Comparison of ENCODE assay signal across 18 cellular contexts in genomic region chr17:67517335-67517734, GRCh38.
DNase-seq lines count a peak whose midpoint lies in the region; ATAC-seq and TF ChIP-seq lines count a peak whose summit lies in the region.
"Had no signal": no experiment of that assay in that cellular context is flagged by ENCODE, and none has a peak within 500 bp of the region (broad histone marks: within the 10 kb centered on the region; RNA-seq: fewer than 3 reads in every experiment).

No MANE protein-coding gene starts in this region.

- H4K20me1 ChIP-seq in PC-3 (ENCODE audit: low read length) (no peaks in the 10 kb centered on the region), GM23248 (ENCODE audit: insufficient read depth) (no peaks in the 10 kb centered on the region)

- H3K9me2 ChIP-seq in PC-3 (replicated peaks; ENCODE audit: low read length): no peaks in the 10 kb centered on the region
- no peaks in the 10 kb centered on the region for H3K9me2 ChIP-seq in GM23248 (ENCODE audit: insufficient read depth)

- no peak overlapping the region for H3K27ac ChIP-seq in CD8-positive, alpha-beta memory T cell (ENCODE audit: low read depth, low read length)
- H3K27ac ChIP-seq in PC-3 (ENCODE audit: low read length): no peak overlapping the region
- H3K27ac ChIP-seq in GM23248: no peak overlapping the region
- H3K27ac ChIP-seq: C4-2B, PC-9, SK-N-MC had no signal

- ATAC-seq in PC-3 (no peak), HG02642 (IDR thresholded peaks at IDR 0.05; ENCODE audit: poor library complexity, unreplicated experiment) (no peak)
- ATAC-seq in effector memory CD8-positive, alpha-beta T cell (replicated peaks): no peak

- peak; percentile 20; the same call in 1 of the 2 replicates for TF ChIP-seq CTCF in PC-3 (conservative IDR thresholded peaks at IDR 0.05; ENCODE audit: low read depth, low read length)

- no TSS peak for BruUV-seq in PC-3 (replicated peaks; lab: Mats Ljungman, UMichigan)

- no peaks in the 10 kb centered on the region for H3K36me3 ChIP-seq in CD8-positive, alpha-beta memory T cell (ENCODE audit: insufficient read depth, low read length)
- H3K36me3 ChIP-seq in PC-3 (ENCODE audit: low read depth, low read length): no peaks in the 10 kb centered on the region
- H3K36me3 ChIP-seq in GM23248 (ENCODE audit: low read depth): no peaks in the 10 kb centered on the region
- H3K36me3 ChIP-seq: MG63 had no signal

- H3K27ac Mint-ChIP-seq in CD8-positive, alpha-beta memory T cell: peak overlapping the region in 5 of 8 donors; percentile 1 to 68 (median 43)
- peak overlapping the region; percentile 5 to 76 for H3K27ac Mint-ChIP-seq in effector memory CD8-positive, alpha-beta T cell

- POLR2A ChIA-PET in CD8-positive, alpha-beta memory T cell (lab: Charles Lee): no interaction called here
- POLR2A ChIA-PET in PC-3 (lab: Charles Lee; ENCODE audit: unreplicated experiment): no interaction called here

- 81 to 92% methylated on average over 1 of the region's 1 CpG for WGBS in GM23248 (ENCODE audit: low coverage in 1 of 2, low lambda C conversion rate in 2 of 2, missing lambda C conversion rate in 2 of 2), 2 experiments

- H3K4me3 ChIP-seq in CD8-positive, alpha-beta memory T cell (ENCODE audit: low read length): no peak overlapping the region
- H3K4me3 ChIP-seq in PC-3 (ENCODE audit: low read length) (no peak overlapping the region), GM23248 (no peak overlapping the region)
- H3K4me3 ChIP-seq: MG63, PC-9, SK-N-MC had no signal

- H3K4me3 Mint-ChIP-seq in CD8-positive, alpha-beta memory T cell: no peak overlapping the region
- no peak overlapping the region for H3K4me3 Mint-ChIP-seq in effector memory CD8-positive, alpha-beta T cell

- no peaks in the 10 kb centered on the region for H3F3A ChIP-seq in PC-3 (ENCODE audit: low read length, unreplicated experiment)
- H3F3A ChIP-seq in GM23248 (ENCODE audit: insufficient read depth): peaks cover 39% of the 10 kb centered on the region

- H3K27me3 ChIP-seq in CD8-positive, alpha-beta memory T cell (ENCODE audit: insufficient read depth, low read length, poor library complexity, severe bottlenecking): no peaks in the 10 kb centered on the region
- H3K27me3 ChIP-seq in PC-3 (ENCODE audit: low read length): no peaks in the 10 kb centered on the region
- H3K27me3 ChIP-seq in GM23248 (replicated peaks; ENCODE audit: insufficient read depth): no peaks in the 10 kb centered on the region
- H3K27me3 ChIP-seq: MG63 had no signal

- H2AFZ ChIP-seq in PC-3 (ENCODE audit: low read length): no peak overlapping the region
- H2AFZ ChIP-seq in GM23248: no peak overlapping the region
- H2AFZ ChIP-seq: PC-9 had no signal

- in situ Hi-C loops in GM23248 (cut with MboI): no loop called here

- peaks cover 62 to 84% (median 79%) of the 10 kb centered on the region in 3 donors for H3K4me1 Mint-ChIP-seq in CD8-positive, alpha-beta memory T cell
- peaks cover 49 to 71% of the 10 kb centered on the region in 2 donors for H3K4me1 Mint-ChIP-seq in effector memory CD8-positive, alpha-beta T cell (ENCODE audit: low read depth in 2 of 2)

- CTCF ChIA-PET in CD8-positive, alpha-beta memory T cell (lab: Charles Lee): no interaction called here
- CTCF ChIA-PET in PC-3 (lab: Charles Lee): no interaction called here

- H3K79me2 ChIP-seq in PC-3 (ENCODE audit: low read length) (no peaks in the 10 kb centered on the region), GM23248 (ENCODE audit: insufficient read depth) (peaks cover 52% of the 10 kb centered on the region)

- no peaks in the 10 kb centered on the region for H3K9me3 ChIP-seq in CD8-positive, alpha-beta memory T cell (ENCODE audit: low read length)
- H3K9me3 ChIP-seq in PC-3 (ENCODE audit: low read length) (0 out of 2 replicates have a peak, but pooled peaks cover 4% of the 10 kb centered on the region), GM23248 (ENCODE audit: low read depth) (no peaks in the 10 kb centered on the region)
- H3K9me3 ChIP-seq: MG63 had no signal

- no peaks in the 10 kb centered on the region for H3K9me3 Mint-ChIP-seq in CD8-positive, alpha-beta memory T cell
- no peaks in the 10 kb centered on the region for H3K9me3 Mint-ChIP-seq in effector memory CD8-positive, alpha-beta T cell

- peaks cover 0 to 22% (median 9%) of the 10 kb centered on the region in 3 donors for H3K36me3 Mint-ChIP-seq in CD8-positive, alpha-beta memory T cell
- no peaks in the 10 kb centered on the region for H3K36me3 Mint-ChIP-seq in effector memory CD8-positive, alpha-beta T cell (ENCODE audit: insufficient read depth)

- H3K4me1 ChIP-seq in CD8-positive, alpha-beta memory T cell (ENCODE audit: insufficient read depth, low read length): peaks cover 15% of the 10 kb centered on the region
- peaks cover 14% of the 10 kb centered on the region for H3K4me1 ChIP-seq in PC-3 (ENCODE audit: insufficient read depth, low read length)
- H3K4me1 ChIP-seq in GM23248 (ENCODE audit: insufficient read depth): peaks cover 24% of the 10 kb centered on the region

- H3K9ac ChIP-seq in PC-3 (ENCODE audit: low read length): no peak overlapping the region
- H3K9ac ChIP-seq in GM23248: no peak overlapping the region

- DNase-seq in CD1c-positive myeloid dendritic cell (ENCODE audit: extremely low spot score) (peak; percentile 55), PC-3 (no peak), iPS-NIHi11 (ENCODE audit: low spot score) (no peak), GM23248 (no peak)
- DNase-seq in CD8-positive, alpha-beta memory T cell: no peak
- no peak for DNase-seq in effector memory CD8-positive, alpha-beta T cell
- no peak for DNase-seq in central memory CD4-positive, alpha-beta T cell
- DNase-seq: Calu3, DMS79 treated with DMSO at 0.1 percent for 48 hours, GDM1, MG63, NCI-H1417, NCI-H187 treated with DMSO at 0.1 percent for 48 hours, NCI-H345, PC-9 had no signal

- intact Hi-C loops in PC-3 (cut with micrococcal nuclease): no loop called here

- H3K4me2 ChIP-seq in PC-3 (ENCODE audit: low read length) (no peak overlapping the region), GM23248 (ENCODE audit: unreplicated experiment) (no peak overlapping the region)
- H3K4me2 ChIP-seq: PC-9 had no signal

- H3K27me3 Mint-ChIP-seq in CD8-positive, alpha-beta memory T cell: no peaks in the 10 kb centered on the region
- H3K27me3 Mint-ChIP-seq in effector memory CD8-positive, alpha-beta T cell: no peaks in the 10 kb centered on the region
